Comparison of ENCODE assay signal across 14 cellular contexts in genomic region chr2:156182132-156182531, GRCh38.
A peak's percentile ranks its signal among the peaks of the same experiment; 100 is the strongest.
DNase-seq lines count a peak whose midpoint lies in the region; FAIRE-seq and TF ChIP-seq lines count a peak whose summit lies in the region.
"Had no signal": no experiment of that assay in that cellular context is flagged by ENCODE, and none has a peak within 500 bp of the region (broad histone marks: within the 10 kb centered on the region; RNA-seq: fewer than 3 reads in every experiment).

No MANE protein-coding gene starts in this region.

- no peak overlapping the region for H2AFZ ChIP-seq in H9 (ENCODE audit: low read length)

- no peaks in the 10 kb centered on the region for H3K27me3 Mint-ChIP-seq in H9 (ENCODE audit: low read depth)

- H3K9me3 Mint-ChIP-seq in H9, result no peaks in the 10 kb centered on the region
- H3K9me3 Mint-ChIP-seq: activated naive CD8-positive, alpha-beta T cell treated with anti-CD3 and anti-CD28 coated beads for 36 hours; neural crest cell had no signal

- H4K5ac ChIP-seq in H9 (ENCODE audit: insufficient read length, low read depth, low read length), result no peak overlapping the region

- no peak overlapping the region for H3K4ac ChIP-seq in H9 (ENCODE audit: low read depth, low read length)

- no peaks in the 10 kb centered on the region for H4K20me1 ChIP-seq in H9 (ENCODE audit: control insufficient read depth, insufficient read depth, insufficient read length)

- no peak overlapping the region for H3K56ac ChIP-seq in H9 (ENCODE audit: insufficient read length, low read depth, low read length)

- H3K36me3 ChIP-seq in bronchial epithelial cell (ENCODE audit: control insufficient read depth, insufficient read depth, low read length) (no peaks in the 10 kb centered on the region), mucosa of stomach (ENCODE audit: control insufficient read depth, insufficient read depth, low read length) (no peaks in the 10 kb centered on the region)
- H3K36me3 ChIP-seq: BE2C, SJSA1 had no signal

- no peak overlapping the region for H3K4me3 ChIP-seq in bronchial epithelial cell (ENCODE audit: low read depth, low read length)
- H3K4me3 ChIP-seq in mucosa of stomach (ENCODE audit: low read length), result no peak overlapping the region
- H3K4me3 ChIP-seq: SJSA1 had no signal

- no peak overlapping the region for H3K4me2 ChIP-seq in H9 (ENCODE audit: insufficient read depth, insufficient read length, low read length)

- no peaks in the 10 kb centered on the region; a peak in 1 of 7 replicates for H3K36me3 Mint-ChIP-seq in H9 (ENCODE audit: insufficient read depth in 1 of 3, low read depth in 3 of 3)
- H3K36me3 Mint-ChIP-seq: activated naive CD8-positive, alpha-beta T cell treated with anti-CD3 and anti-CD28 coated beads for 36 hours had no signal

- H2BK15ac ChIP-seq in H9 (ENCODE audit: low read depth, low read length), result no peak overlapping the region

- H2AK5ac ChIP-seq in H9 (ENCODE audit: insufficient read length, low read length), result no peak overlapping the region

- H3K4me1 Mint-ChIP-seq in H9, result peaks cover 3 to 4% of the 10 kb centered on the region in 2 experiments; a peak in 2 of 4 replicates
- H3K4me1 Mint-ChIP-seq: activated naive CD8-positive, alpha-beta T cell treated with anti-CD3 and anti-CD28 coated beads for 36 hours had no signal

- H3K27ac ChIP-seq in H9 (ENCODE audit: insufficient read length, low read depth, low read length), result no peak overlapping the region
- H3K27ac ChIP-seq: SJSA1 had no signal

- H3K4me3 Mint-ChIP-seq in H9, result no peak overlapping the region
- H3K4me3 Mint-ChIP-seq: activated naive CD8-positive, alpha-beta T cell treated with anti-CD3 and anti-CD28 coated beads for 36 hours; neural crest cell had no signal

- H3K23ac ChIP-seq in H9 (ENCODE audit: insufficient read length, low read depth, low read length), result no peak overlapping the region

- WGBS in H9 (ENCODE audit: extremely low coverage, insufficient read length, low lambda C conversion rate), result no CpG with 5 or more reads among the region's 2 CpGs

- H3K18ac ChIP-seq in H9 (ENCODE audit: insufficient read length, low read depth, low read length), result no peak overlapping the region

- peak; percentile 96 for FAIRE-seq in bronchial epithelial cell (lab: Jason Lieb, UNC)

- DNase-seq in DMS79 treated with DMSO at 0.1 percent for 48 hours (lab: John Stamatoyannopoulos, UW) (peak; percentile 54), NCI-H226 (peak; percentile 26), bronchial epithelial cell (ENCODE audit: low read depth) (peak; percentile 100), H9 (no peak), occipital lobe (lab: John Stamatoyannopoulos, UW) (no peak), OCI-M2 (lab: John Stamatoyannopoulos, UW; ENCODE audit: unreplicated experiment) (no peak)
- DNase-seq in stimulated activated CD4-positive, alpha-beta T cell treated with anti-CD3 and anti-CD28 coated beads, Interleukin-4, amount 100 ng/mL, for 1 hour, result no peak
- DNase-seq: activated naive CD8-positive, alpha-beta T cell treated with anti-CD3 and anti-CD28 coated beads for 36 hours; BE2C; effector CD4-positive, alpha-beta T cell; NCI-H1436 had no signal

- H3K14ac ChIP-seq in H9 (ENCODE audit: insufficient read depth, low read length), result no peak overlapping the region

- no peak overlapping the region for H4K8ac ChIP-seq in H9 (replicated peaks; ENCODE audit: insufficient read length, low read depth, low read length)

- no peaks in the 10 kb centered on the region for H3K23me2 ChIP-seq in H9 (ENCODE audit: insufficient read length, low read depth, low read length, poor library complexity, severe bottlenecking)

- no peak overlapping the region for H3T11ph ChIP-seq in H9 (ENCODE audit: low read length)

- no peak overlapping the region for H2BK120ac ChIP-seq in H9 (ENCODE audit: low read depth, low read length, poor library complexity, severe bottlenecking)

- no peaks in the 10 kb centered on the region for H3K27me3 ChIP-seq in bronchial epithelial cell (ENCODE audit: control insufficient read depth, insufficient read depth, low read length)
- H3K27me3 ChIP-seq in mucosa of stomach (ENCODE audit: control insufficient read depth, insufficient read depth, low read length), result no peaks in the 10 kb centered on the region
- no peaks in the 10 kb centered on the region for H3K27me3 ChIP-seq in H9 (ENCODE audit: insufficient read depth, low read length)
- H3K27me3 ChIP-seq: BE2C, SJSA1 had no signal

- no peak overlapping the region for H3K27ac Mint-ChIP-seq in H9
- H3K27ac Mint-ChIP-seq: activated naive CD8-positive, alpha-beta T cell treated with anti-CD3 and anti-CD28 coated beads for 36 hours had no signal

- TF ChIP-seq CTCF in bronchial epithelial cell (IDR thresholded peaks at IDR 0.05; ENCODE audit: insufficient read depth, low read length, severe bottlenecking), result no peak
- no peak for TF ChIP-seq CTCF in H9 (conservative IDR thresholded peaks at IDR 0.05)

- H4K91ac ChIP-seq in H9 (ENCODE audit: insufficient read length, low read depth, low read length), result no peak overlapping the region

- H3K79me1 ChIP-seq in H9 (ENCODE audit: insufficient read depth, low read depth, low read length, poor library complexity, severe bottlenecking), result no peaks in the 10 kb centered on the region

- no peak overlapping the region for H2BK12ac ChIP-seq in H9 (ENCODE audit: insufficient read length, low read depth, low read length)

- H2BK20ac ChIP-seq in H9 (ENCODE audit: low read depth, low read length, poor library complexity, severe bottlenecking), result no peak overlapping the region

- H2BK5ac ChIP-seq in H9 (ENCODE audit: insufficient read length, low read length), result no peak overlapping the region

- no peaks in the 10 kb centered on the region for H3K9me3 ChIP-seq in mucosa of stomach (ENCODE audit: control insufficient read depth, low read length)
- no peaks in the 10 kb centered on the region for H3K9me3 ChIP-seq in H9 (ENCODE audit: control insufficient read depth, low read depth, low read length)
- H3K9me3 ChIP-seq: BE2C, SJSA1 had no signal

- peaks cover 22% of the 10 kb centered on the region for H3K4me1 ChIP-seq in mucosa of stomach (ENCODE audit: control insufficient read depth, insufficient read depth, low read length)
- no peaks in the 10 kb centered on the region for H3K4me1 ChIP-seq in H9 (ENCODE audit: insufficient read depth, low read length)
- H3K4me1 ChIP-seq: BE2C, SJSA1 had no signal

- H3K79me2 ChIP-seq in H9 (ENCODE audit: insufficient read depth, low read length), result no peaks in the 10 kb centered on the region

- peak overlapping the region; percentile 31 for H3K9ac ChIP-seq in mucosa of stomach (ENCODE audit: low read length)
- no peak overlapping the region for H3K9ac ChIP-seq in H9 (ENCODE audit: extremely low read depth, insufficient read length, low read length)

Comparison
In these comparisons a context has a peak if more than half of its experiments do, and no peak if none do; other contexts are left out.
1. DNase-seq: peak in DMS79 treated with DMSO at 0.1 percent for 48 hours (single experiment), NCI-H226 (single experiment) and bronchial epithelial cell (single experiment); none in H9 (single experiment), occipital lobe (single experiment), stimulated activated CD4-positive, alpha-beta T cell treated with anti-CD3 and anti-CD28 coated beads, Interleukin-4, amount 100 ng/mL, for 1 hour (single experiment) and OCI-M2 (single experiment).